Comparison of ENCODE assay signal across 18 cellular contexts in genomic region chr20:51350941-51351631, GRCh38.
DNase-seq lines count a peak whose midpoint lies in the region; ATAC-seq and TF ChIP-seq lines count a peak whose summit lies in the region.
"Had no signal": no experiment of that assay in that cellular context is flagged by ENCODE, and none has a peak within 500 bp of the region (broad histone marks: within the 10 kb centered on the region; RNA-seq: fewer than 3 reads in every experiment).

No MANE protein-coding gene starts in this region.

- no peaks in the 10 kb centered on the region for H3K36me3 ChIP-seq in mammary epithelial cell (ENCODE audit: insufficient read depth, low read length)
- no peaks in the 10 kb centered on the region for H3K36me3 ChIP-seq in smooth muscle cell (ENCODE audit: low read depth)
- H3K36me3 ChIP-seq: cardiac muscle cell, gastroesophageal sphincter, transverse colon had no signal

- no peak overlapping the region for H3K4me3 Mint-ChIP-seq in MCF 10A (ENCODE audit: unreplicated experiment)
- H3K4me3 Mint-ChIP-seq: activated T-cell treated with anti-CD3 and anti-CD28 coated beads, Interleukin-2, amount 50 U/mL, for 24 hours; natural killer cell treated with Interleukin-12 subunit alpha and Interleukin-12 subunit beta and Interleukin-15 and Interleukin-18, amount 100 ng/mL, for 72 hours had no signal

- H2AFZ ChIP-seq in mammary epithelial cell (ENCODE audit: low read depth, low read length) (no peak overlapping the region), smooth muscle cell (ENCODE audit: low read depth) (no peak overlapping the region)

- no peaks in the 10 kb centered on the region for H4K20me1 ChIP-seq in mammary epithelial cell (ENCODE audit: insufficient read depth, low read length)
- H4K20me1 ChIP-seq in smooth muscle cell (ENCODE audit: low read depth), result no peaks in the 10 kb centered on the region

- BruUV-seq in MCF 10A (replicated peaks; lab: Mats Ljungman, UMichigan) (no TSS peak), mammary epithelial cell (replicated peaks; lab: Mats Ljungman, UMichigan) (no TSS peak)

- no peak overlapping the region for H3K27ac ChIP-seq in mammary epithelial cell (ENCODE audit: insufficient read depth, low read depth, low read length)
- peak overlapping the region; percentile 95 for H3K27ac ChIP-seq in smooth muscle cell (ENCODE audit: low read depth)
- H3K27ac ChIP-seq: cardiac muscle cell, gastroesophageal sphincter, transverse colon had no signal

- peaks cover 18% of the 10 kb centered on the region for H3F3A ChIP-seq in smooth muscle cell (ENCODE audit: low read depth)

- intact Hi-C loops in MCF 10A (cut with micrococcal nuclease), result no loop called here
- intact Hi-C loops in mammary epithelial cell (cut with micrococcal nuclease), result no loop called here

- H3K9me3 ChIP-seq in mammary epithelial cell (replicated peaks; ENCODE audit: insufficient read depth, low read length) (no peaks in the 10 kb centered on the region), smooth muscle cell (replicated peaks; ENCODE audit: low read depth) (no peaks in the 10 kb centered on the region)
- H3K9me3 ChIP-seq: gastroesophageal sphincter, transverse colon had no signal

- in situ Hi-C loops in mammary epithelial cell (cut with MboI; ENCODE audit: low sequenced_read_pairs in 2 of 2), result loop anchor here in 1 of 2 donors (25.0 kb wide), 1 partner anchor 736 kb away; no protein-coding TSS in a partner anchor

- no peak overlapping the region for H3K27ac Mint-ChIP-seq in MCF 10A (ENCODE audit: low read depth, unreplicated experiment)
- H3K27ac Mint-ChIP-seq: activated T-cell treated with anti-CD3 and anti-CD28 coated beads, Interleukin-2, amount 50 U/mL, for 24 hours; natural killer cell treated with Interleukin-12 subunit alpha and Interleukin-12 subunit beta and Interleukin-15 and Interleukin-18, amount 100 ng/mL, for 72 hours had no signal

- CTCF ChIA-PET in MCF 10A (lab: Yijun Ruan, JAX) (interaction anchor here (0.7 to 2.8 kb wide), 6 partner anchors 22 to 363 kb away, joined by 3 to 12 read pairs (median 4); no protein-coding TSS in a partner anchor), mammary epithelial cell (lab: Charles Lee; ENCODE audit: low non-redundant PET) (no interaction called here)

- H3K4me1 Mint-ChIP-seq in MCF 10A (ENCODE audit: insufficient read depth, unreplicated experiment), result peaks cover 3% of the 10 kb centered on the region

- H3K79me2 ChIP-seq in mammary epithelial cell (ENCODE audit: insufficient read depth, low read length) (no peaks in the 10 kb centered on the region), smooth muscle cell (ENCODE audit: low read depth) (no peaks in the 10 kb centered on the region)

- H3K9me3 Mint-ChIP-seq in MCF 10A (ENCODE audit: unreplicated experiment), result no peaks in the 10 kb centered on the region
- H3K9me3 Mint-ChIP-seq: activated T-cell treated with anti-CD3 and anti-CD28 coated beads, Interleukin-2, amount 50 U/mL, for 24 hours; natural killer cell treated with Interleukin-12 subunit alpha and Interleukin-12 subunit beta and Interleukin-15 and Interleukin-18, amount 100 ng/mL, for 72 hours had no signal

- H3K36me3 Mint-ChIP-seq in MCF 10A (ENCODE audit: insufficient read depth, unreplicated experiment), result no peaks in the 10 kb centered on the region

- ATAC-seq in SK-N-SH treated with all-trans-retinoic acid at 6 μM for 48 hours, result peak; percentile 69
- no peak for ATAC-seq in HG03460 (IDR thresholded peaks at IDR 0.05; ENCODE audit: unreplicated experiment)
- no peak for ATAC-seq in GM19328 (IDR thresholded peaks at IDR 0.05; ENCODE audit: unreplicated experiment)
- ATAC-seq: gastroesophageal sphincter; left cardiac atrium; natural killer cell treated with Interleukin-12 subunit alpha and Interleukin-12 subunit beta and Interleukin-15 and Interleukin-18, amount 100 ng/mL, for 72 hours had no signal

- 70% methylated on average over 6 of the region's 6 CpGs for WGBS in mammary epithelial cell (ENCODE audit: low coverage, missing lambda C conversion rate)
- WGBS in smooth muscle cell (ENCODE audit: low lambda C conversion rate), result 16% methylated on average over 6 of the region's 6 CpGs

- peak; percentile 70 for DNase-seq in MCF 10A (ENCODE audit: unreplicated experiment)
- no peak for DNase-seq in mammary epithelial cell
- peak; percentile 91 for DNase-seq in fibroblast of peridontal ligament (ENCODE audit: extremely low read depth)
- DNase-seq in smooth muscle cell (lab: John Stamatoyannopoulos, UW; ENCODE audit: unreplicated experiment), result no peak
- no peak for DNase-seq in NCI-H345 treated with DMSO at 0.1 percent for 48 hours (lab: John Stamatoyannopoulos, UW; ENCODE audit: unreplicated experiment)
- DNase-seq: 8988T; activated T-cell treated with anti-CD3 and anti-CD28 coated beads, Interleukin-2, amount 50 U/mL, for 24 hours; left cardiac atrium; NCI-H510A treated with DMSO at 0.1 percent for 48 hours; Right ventricle myocardium superior; stimulated activated CD4-positive, alpha-beta T cell treated with anti-CD3 and anti-CD28 coated beads, Interleukin-12 subunit alpha, Interleukin-12 subunit beta, amount 100 ng/mL, for 4 hours; transverse colon had no signal

- H3K4me1 ChIP-seq in mammary epithelial cell (ENCODE audit: insufficient read depth, low read length) (peaks cover 4% of the 10 kb centered on the region), smooth muscle cell (ENCODE audit: low read depth) (peaks cover 4% of the 10 kb centered on the region)
- H3K4me1 ChIP-seq: transverse colon had no signal

- no peak overlapping the region for H3K4me2 ChIP-seq in mammary epithelial cell (ENCODE audit: insufficient read depth, low read depth, low read length)
- H3K4me2 ChIP-seq in smooth muscle cell, result peak overlapping the region; percentile 72

- H3K9ac ChIP-seq in mammary epithelial cell (ENCODE audit: insufficient read depth, low read length), result no peak overlapping the region
- H3K9ac ChIP-seq in smooth muscle cell (ENCODE audit: low read depth), result peak overlapping the region; percentile 73

- no peak for TF ChIP-seq CTCF in MCF 10A (IDR thresholded peaks at IDR 0.05; ENCODE audit: unreplicated experiment)
- no peak for TF ChIP-seq CTCF in mammary epithelial cell (conservative IDR thresholded peaks at IDR 0.05 in 1 of 2, IDR thresholded peaks at IDR 0.05 in 1 of 2; ENCODE audit: extremely low read depth in 1 of 2, insufficient read depth in 1 of 2, low read depth in 1 of 2, low read length in 2 of 2)
- no peak for TF ChIP-seq CTCF in smooth muscle cell (IDR thresholded peaks at IDR 0.05; ENCODE audit: borderline replicate concordance, insufficient read depth, poor library complexity, severe bottlenecking)

- H3K4me3 ChIP-seq in mammary epithelial cell (replicated peaks in 1 of 3; ENCODE audit: insufficient read depth in 1 of 3, low read depth in 2 of 3, low read length in 3 of 3) (no peak overlapping the region), smooth muscle cell (no peak overlapping the region)
- H3K4me3 ChIP-seq: cardiac muscle cell, gastroesophageal sphincter, transverse colon had no signal

- H3K27me3 Mint-ChIP-seq in MCF 10A (ENCODE audit: insufficient read depth, unreplicated experiment), result no peaks in the 10 kb centered on the region
- H3K27me3 Mint-ChIP-seq: activated T-cell treated with anti-CD3 and anti-CD28 coated beads, Interleukin-2, amount 50 U/mL, for 24 hours; natural killer cell treated with Interleukin-12 subunit alpha and Interleukin-12 subunit beta and Interleukin-15 and Interleukin-18, amount 100 ng/mL, for 72 hours had no signal

- dilution Hi-C loops in mammary epithelial cell (cut with HindIII; ENCODE audit: low sequenced_read_pairs), result no loop called here

- POLR2A ChIA-PET in MCF 10A (lab: Yijun Ruan, JAX), result interaction anchor here (0.5 to 0.9 kb wide), 3 partner anchors 23 to 846 kb away, joined by 3 to 6 read pairs (median 3); no protein-coding TSS in a partner anchor

- H3K27me3 ChIP-seq in mammary epithelial cell (ENCODE audit: insufficient read depth, low read length), result no peaks in the 10 kb centered on the region
- no peaks in the 10 kb centered on the region for H3K27me3 ChIP-seq in smooth muscle cell (ENCODE audit: low read depth)
- H3K27me3 ChIP-seq: cardiac muscle cell, gastroesophageal sphincter, transverse colon had no signal

TF ChIP-seq in SK-N-SH treated with all-trans-retinoic acid at 6 μM for 48 hours, 23 proteins besides CTCF, POLR2A, EP300 and RAD21:
- no peak for TF ChIP-seq PATZ1 (CRISPR knock-in tag; IDR thresholded peaks at IDR 0.05; ENCODE audit: borderline replicate concordance)
- no peak for TF ChIP-seq TCF4 (CRISPR knock-in tag; IDR thresholded peaks at IDR 0.05; ENCODE audit: borderline replicate concordance)
- no peak for TF ChIP-seq ESRRG (CRISPR knock-in tag; IDR thresholded peaks at IDR 0.05)
- TF ChIP-seq ZNF8 (CRISPR knock-in tag; IDR thresholded peaks at IDR 0.05), result no peak
- TF ChIP-seq ZFP3 (CRISPR knock-in tag; IDR thresholded peaks at IDR 0.05), result no peak
- no peak for TF ChIP-seq BACH2 (CRISPR knock-in tag; IDR thresholded peaks at IDR 0.05; ENCODE audit: borderline replicate concordance)
- no peak for TF ChIP-seq ZFP30 (CRISPR knock-in tag; IDR thresholded peaks at IDR 0.05)
- no peak for TF ChIP-seq RARB (CRISPR knock-in tag; IDR thresholded peaks at IDR 0.05)
- TF ChIP-seq CSDC2 (CRISPR knock-in tag; IDR thresholded peaks at IDR 0.05), result no peak

Comparison
In these comparisons a context has a peak if more than half of its experiments do, and no peak if none do; other contexts are left out.
1. DNase-seq: peak in MCF 10A (single experiment) and fibroblast of peridontal ligament (single experiment); none in mammary epithelial cell (single experiment), smooth muscle cell (single experiment) and NCI-H345 treated with DMSO at 0.1 percent for 48 hours (single experiment).